Comparison of ENCODE assay signal across 2 cellular contexts in the genomic region with DNA sequence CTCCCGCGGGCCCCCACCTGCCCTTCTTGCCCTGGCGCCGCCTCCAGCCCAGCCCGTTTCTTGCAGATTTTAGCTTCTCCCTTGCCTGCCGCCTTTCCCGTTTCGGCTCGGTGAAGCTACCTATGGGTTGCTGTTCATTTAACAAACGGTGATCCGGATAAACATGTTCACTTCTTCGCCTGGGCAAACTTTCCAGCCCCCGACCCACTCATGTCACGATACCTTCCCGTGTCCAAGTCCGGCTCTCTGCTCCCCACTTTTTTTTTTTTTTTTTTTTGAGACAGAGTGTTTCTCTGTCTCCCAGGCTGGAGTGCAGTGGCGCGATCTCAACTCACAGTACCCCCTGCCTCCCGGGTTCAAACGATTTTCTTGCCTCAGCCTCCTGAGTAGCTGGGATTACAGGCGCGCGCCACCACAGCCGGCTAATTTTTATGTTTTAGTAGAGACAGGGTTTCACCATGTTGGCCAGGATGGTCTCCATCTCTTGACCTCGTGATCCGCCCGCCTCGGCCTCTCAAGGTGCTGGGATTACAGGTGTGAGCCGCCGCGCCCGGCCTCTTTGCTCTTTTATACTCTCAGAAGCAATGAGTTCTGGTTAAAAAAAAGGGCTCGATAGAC.
A peak's percentile ranks its signal among the peaks of the same experiment; 100 is the strongest.
TF ChIP-seq lines count a peak whose summit lies in the region.

No MANE protein-coding gene starts in this region.

TF ChIP-seq in K562, 482 proteins besides CTCF, POLR2A, EP300 and RAD21 (continues in another document):
- TF ChIP-seq MAZ (CRISPR knock-in tag; conservative IDR thresholded peaks at IDR 0.05 in 1 of 2, IDR thresholded peaks at IDR 0.05 in 1 of 2) (peak in 1 of 2 experiments; percentile 93; a peak in 3 of 4 replicates), ZNF75A (CRISPR knock-in tag; IDR thresholded peaks at IDR 0.05) (no peak), RNF2 (IDR thresholded peaks at IDR 0.05) (no peak), KLF1 (tag; IDR thresholded peaks at IDR 0.05) (peak; percentile 21; the same call in 1 of the 2 replicates), ZNF253 (CRISPR knock-in tag; conservative IDR thresholded peaks at IDR 0.05) (no peak), FOXJ2 (tag; IDR thresholded peaks at IDR 0.05) (no peak), E2F6 (IDR thresholded peaks at IDR 0.05; ENCODE audit: borderline replicate concordance in 1 of 2, extremely low read depth in 1 of 2, insufficient read depth in 1 of 2, insufficient read length in 1 of 2, low read depth in 1 of 2, low read length in 1 of 2, poor library complexity in 1 of 2, severe bottlenecking in 1 of 2) (peak in 1 of 2 experiments; percentile 58), RCOR1 (IDR thresholded peaks at IDR 0.05; ENCODE audit: borderline replicate concordance in 1 of 2, low read depth in 2 of 2, low read length in 2 of 2) (0 out of 4 replicates have a peak, but pooled peaks of 1 of the 2 experiments have one; percentile 17), SETDB1 (IDR thresholded peaks at IDR 0.05; ENCODE audit: low read length) (no peak), ASH1L (IDR thresholded peaks at IDR 0.05; ENCODE audit: borderline replicate concordance, low read depth, partially characterized antibody) (no peak), YY1 (IDR thresholded peaks at IDR 0.05; ENCODE audit: borderline replicate concordance in 1 of 3, control insufficient read depth in 1 of 3, extremely low read depth in 1 of 3, insufficient read depth in 3 of 3, insufficient read length in 1 of 3, insufficient replicate concordance in 2 of 3, low read depth in 1 of 3, low read length in 2 of 3) (no peak), BCLAF1 (IDR thresholded peaks at IDR 0.05; ENCODE audit: borderline replicate concordance in 1 of 2, control insufficient read depth in 1 of 2, low read depth in 2 of 2, low read length in 1 of 2) (no peak), SP1 (CRISPR knock-in tag; IDR thresholded peaks at IDR 0.05) (0 out of 2 replicates have a peak, but pooled peaks have one; percentile 18), PML (IDR thresholded peaks at IDR 0.05; ENCODE audit: low read length) (no peak), ZNF232 (CRISPR knock-in tag; IDR thresholded peaks at IDR 0.05) (no peak), GATAD2A (IDR thresholded peaks at IDR 0.05) (no peak), POLR3A (IDR thresholded peaks at IDR 0.05; ENCODE audit: borderline replicate concordance, extremely low read depth, insufficient read depth, insufficient read length) (no peak)
- TF ChIP-seq, protein P1, sequence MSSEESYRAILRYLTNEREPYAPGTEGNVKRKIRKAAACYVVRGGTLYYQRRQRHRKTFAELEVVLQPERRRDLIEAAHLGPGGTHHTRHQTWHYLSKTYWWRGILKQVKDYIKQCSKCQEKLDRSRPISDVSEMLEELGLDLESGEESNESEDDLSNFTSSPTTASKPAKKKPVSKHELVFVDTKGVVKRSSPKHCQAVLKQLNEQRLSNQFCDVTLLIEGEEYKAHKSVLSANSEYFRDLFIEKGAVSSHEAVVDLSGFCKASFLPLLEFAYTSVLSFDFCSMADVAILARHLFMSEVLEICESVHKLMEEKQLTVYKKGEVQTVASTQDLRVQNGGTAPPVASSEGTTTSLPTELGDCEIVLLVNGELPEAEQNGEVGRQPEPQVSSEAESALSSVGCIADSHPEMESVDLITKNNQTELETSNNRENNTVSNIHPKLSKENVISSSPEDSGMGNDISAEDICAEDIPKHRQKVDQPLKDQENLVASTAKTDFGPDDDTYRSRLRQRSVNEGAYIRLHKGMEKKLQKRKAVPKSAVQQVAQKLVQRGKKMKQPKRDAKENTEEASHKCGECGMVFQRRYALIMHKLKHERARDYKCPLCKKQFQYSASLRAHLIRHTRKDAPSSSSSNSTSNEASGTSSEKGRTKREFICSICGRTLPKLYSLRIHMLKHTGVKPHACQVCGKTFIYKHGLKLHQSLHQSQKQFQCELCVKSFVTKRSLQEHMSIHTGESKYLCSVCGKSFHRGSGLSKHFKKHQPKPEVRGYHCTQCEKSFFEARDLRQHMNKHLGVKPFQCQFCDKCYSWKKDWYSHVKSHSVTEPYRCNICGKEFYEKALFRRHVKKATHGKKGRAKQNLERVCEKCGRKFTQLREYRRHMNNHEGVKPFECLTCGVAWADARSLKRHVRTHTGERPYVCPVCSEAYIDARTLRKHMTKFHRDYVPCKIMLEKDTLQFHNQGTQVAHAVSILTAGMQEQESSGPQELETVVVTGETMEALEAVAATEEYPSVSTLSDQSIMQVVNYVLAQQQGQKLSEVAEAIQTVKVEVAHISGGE (CRISPR knock-in tag; IDR thresholded peaks at IDR 0.05) = no peak

TF ChIP-seq in HepG2, 621 proteins besides CTCF, POLR2A, EP300 and RAD21:
- TF ChIP-seq PCBP2 (optimal IDR thresholded peaks at IDR 0.05; ENCODE audit: low read depth, low read length, poor library complexity, severe bottlenecking) (no peak), ZNF550 (CRISPR knock-in tag; IDR thresholded peaks at IDR 0.05; ENCODE audit: borderline replicate concordance) (no peak), KDM2A (CRISPR knock-in tag; IDR thresholded peaks at IDR 0.05; ENCODE audit: borderline replicate concordance, low read depth) (peak; percentile 29; the same call in 1 of the 2 replicates), TARDBP (CRISPR knock-in tag; IDR thresholded peaks at IDR 0.05) (no peak), DR1 (CRISPR knock-in tag; IDR thresholded peaks at IDR 0.05) (no peak), PATZ1 (CRISPR knock-in tag; IDR thresholded peaks at IDR 0.05) (peak; percentile 44; the same call in 1 of the 2 replicates), DMAP1 (CRISPR knock-in tag; IDR thresholded peaks at IDR 0.05) (peak; percentile 12; the same call in 1 of the 2 replicates), KLF6 (CRISPR knock-in tag; IDR thresholded peaks at IDR 0.05) (no peak), MAFF (IDR thresholded peaks at IDR 0.05; ENCODE audit: low read depth, low read length) (no peak), ZNF788 (CRISPR knock-in tag; IDR thresholded peaks at IDR 0.05; ENCODE audit: borderline replicate concordance) (0 out of 2 replicates have a peak, but pooled peaks have one; percentile 2), PRMT3 (CRISPR knock-in tag; IDR thresholded peaks at IDR 0.05; ENCODE audit: borderline replicate concordance, low read depth) (no peak), ATF6 (CRISPR knock-in tag; conservative IDR thresholded peaks at IDR 0.05) (no peak), GTF2F1 (IDR thresholded peaks at IDR 0.05; ENCODE audit: low read length) (no peak)
- TF ChIP-seq, protein P2, sequence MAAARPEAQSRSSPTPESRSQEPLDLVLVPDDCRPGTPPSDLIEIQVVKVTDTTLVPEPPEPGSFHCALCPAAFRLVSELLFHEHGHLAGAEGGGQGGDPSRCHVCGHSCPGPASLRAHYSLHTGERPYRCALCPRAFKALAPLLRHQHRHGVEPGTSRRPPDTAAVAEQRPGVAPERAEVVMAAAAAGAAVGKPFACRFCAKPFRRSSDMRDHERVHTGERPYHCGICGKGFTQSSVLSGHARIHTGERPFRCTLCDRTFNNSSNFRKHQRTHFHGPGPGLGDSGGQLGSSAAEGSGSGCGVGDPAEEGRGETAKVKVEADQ (CRISPR knock-in tag; IDR thresholded peaks at IDR 0.05; ENCODE audit: borderline replicate concordance) = no peak
- TF ChIP-seq, protein P3, sequence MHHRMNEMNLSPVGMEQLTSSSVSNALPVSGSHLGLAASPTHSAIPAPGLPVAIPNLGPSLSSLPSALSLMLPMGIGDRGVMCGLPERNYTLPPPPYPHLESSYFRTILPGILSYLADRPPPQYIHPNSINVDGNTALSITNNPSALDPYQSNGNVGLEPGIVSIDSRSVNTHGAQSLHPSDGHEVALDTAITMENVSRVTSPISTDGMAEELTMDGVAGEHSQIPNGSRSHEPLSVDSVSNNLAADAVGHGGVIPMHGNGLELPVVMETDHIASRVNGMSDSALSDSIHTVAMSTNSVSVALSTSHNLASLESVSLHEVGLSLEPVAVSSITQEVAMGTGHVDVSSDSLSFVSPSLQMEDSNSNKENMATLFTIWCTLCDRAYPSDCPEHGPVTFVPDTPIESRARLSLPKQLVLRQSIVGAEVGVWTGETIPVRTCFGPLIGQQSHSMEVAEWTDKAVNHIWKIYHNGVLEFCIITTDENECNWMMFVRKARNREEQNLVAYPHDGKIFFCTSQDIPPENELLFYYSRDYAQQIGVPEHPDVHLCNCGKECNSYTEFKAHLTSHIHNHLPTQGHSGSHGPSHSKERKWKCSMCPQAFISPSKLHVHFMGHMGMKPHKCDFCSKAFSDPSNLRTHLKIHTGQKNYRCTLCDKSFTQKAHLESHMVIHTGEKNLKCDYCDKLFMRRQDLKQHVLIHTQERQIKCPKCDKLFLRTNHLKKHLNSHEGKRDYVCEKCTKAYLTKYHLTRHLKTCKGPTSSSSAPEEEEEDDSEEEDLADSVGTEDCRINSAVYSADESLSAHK (CRISPR knock-in tag; IDR thresholded peaks at IDR 0.05; ENCODE audit: borderline replicate concordance) = no peak
- TF ChIP-seq, protein P4, sequence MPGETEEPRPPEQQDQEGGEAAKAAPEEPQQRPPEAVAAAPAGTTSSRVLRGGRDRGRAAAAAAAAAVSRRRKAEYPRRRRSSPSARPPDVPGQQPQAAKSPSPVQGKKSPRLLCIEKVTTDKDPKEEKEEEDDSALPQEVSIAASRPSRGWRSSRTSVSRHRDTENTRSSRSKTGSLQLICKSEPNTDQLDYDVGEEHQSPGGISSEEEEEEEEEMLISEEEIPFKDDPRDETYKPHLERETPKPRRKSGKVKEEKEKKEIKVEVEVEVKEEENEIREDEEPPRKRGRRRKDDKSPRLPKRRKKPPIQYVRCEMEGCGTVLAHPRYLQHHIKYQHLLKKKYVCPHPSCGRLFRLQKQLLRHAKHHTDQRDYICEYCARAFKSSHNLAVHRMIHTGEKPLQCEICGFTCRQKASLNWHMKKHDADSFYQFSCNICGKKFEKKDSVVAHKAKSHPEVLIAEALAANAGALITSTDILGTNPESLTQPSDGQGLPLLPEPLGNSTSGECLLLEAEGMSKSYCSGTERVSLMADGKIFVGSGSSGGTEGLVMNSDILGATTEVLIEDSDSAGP (CRISPR knock-in tag; IDR thresholded peaks at IDR 0.05; ENCODE audit: borderline replicate concordance) = no peak
- TF ChIP-seq, protein P5, sequence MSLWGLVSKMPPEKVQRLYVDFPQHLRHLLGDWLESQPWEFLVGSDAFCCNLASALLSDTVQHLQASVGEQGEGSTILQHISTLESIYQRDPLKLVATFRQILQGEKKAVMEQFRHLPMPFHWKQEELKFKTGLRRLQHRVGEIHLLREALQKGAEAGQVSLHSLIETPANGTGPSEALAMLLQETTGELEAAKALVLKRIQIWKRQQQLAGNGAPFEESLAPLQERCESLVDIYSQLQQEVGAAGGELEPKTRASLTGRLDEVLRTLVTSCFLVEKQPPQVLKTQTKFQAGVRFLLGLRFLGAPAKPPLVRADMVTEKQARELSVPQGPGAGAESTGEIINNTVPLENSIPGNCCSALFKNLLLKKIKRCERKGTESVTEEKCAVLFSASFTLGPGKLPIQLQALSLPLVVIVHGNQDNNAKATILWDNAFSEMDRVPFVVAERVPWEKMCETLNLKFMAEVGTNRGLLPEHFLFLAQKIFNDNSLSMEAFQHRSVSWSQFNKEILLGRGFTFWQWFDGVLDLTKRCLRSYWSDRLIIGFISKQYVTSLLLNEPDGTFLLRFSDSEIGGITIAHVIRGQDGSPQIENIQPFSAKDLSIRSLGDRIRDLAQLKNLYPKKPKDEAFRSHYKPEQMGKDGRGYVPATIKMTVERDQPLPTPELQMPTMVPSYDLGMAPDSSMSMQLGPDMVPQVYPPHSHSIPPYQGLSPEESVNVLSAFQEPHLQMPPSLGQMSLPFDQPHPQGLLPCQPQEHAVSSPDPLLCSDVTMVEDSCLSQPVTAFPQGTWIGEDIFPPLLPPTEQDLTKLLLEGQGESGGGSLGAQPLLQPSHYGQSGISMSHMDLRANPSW (CRISPR knock-in tag; IDR thresholded peaks at IDR 0.05; ENCODE audit: borderline replicate concordance) = 0 out of 2 replicates have a peak, but pooled peaks have one; percentile 8
